Comparison of ENCODE assay signal across 8 cellular contexts in the genomic region with DNA sequence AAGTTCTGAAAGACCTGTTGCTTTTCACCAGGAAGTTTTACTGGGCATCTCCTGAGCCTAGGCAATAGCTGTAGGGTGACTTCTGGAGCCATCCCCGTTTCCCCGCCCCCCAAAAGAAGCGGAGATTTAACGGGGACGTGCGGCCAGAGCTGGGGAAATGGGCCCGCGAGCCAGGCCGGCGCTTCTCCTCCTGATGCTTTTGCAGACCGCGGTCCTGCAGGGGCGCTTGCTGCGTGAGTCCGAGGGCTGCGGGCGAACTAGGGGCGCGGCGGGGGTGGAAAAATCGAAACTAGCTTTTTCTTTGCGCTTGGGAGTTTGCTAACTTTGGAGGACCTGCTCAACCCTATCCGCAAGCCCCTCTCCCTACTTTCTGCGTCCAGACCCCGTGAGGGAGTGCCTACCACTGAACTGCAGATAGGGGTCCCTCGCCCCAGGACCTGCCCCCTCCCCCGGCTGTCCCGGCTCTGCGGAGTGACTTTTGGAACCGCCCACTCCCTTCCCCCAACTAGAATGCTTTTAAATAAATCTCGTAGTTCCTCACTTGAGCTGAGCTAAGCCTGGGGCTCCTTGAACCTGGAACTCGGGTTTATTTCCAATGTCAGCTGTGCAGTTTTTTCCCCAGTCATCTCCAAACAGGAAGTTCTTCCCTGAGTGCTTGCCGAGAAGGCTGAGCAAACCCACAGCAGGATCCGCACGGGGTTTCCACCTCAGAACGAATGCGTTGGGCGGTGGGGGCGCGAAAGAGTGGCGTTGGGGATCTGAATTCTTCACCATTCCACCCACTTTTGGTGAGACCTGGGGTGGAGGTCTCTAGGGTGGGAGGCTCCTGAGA. TPM values are rescaled to one million over a fixed set of nuclear protein-coding genes. Genes with fewer than 3 reads are reported as not detected.
A peak's percentile ranks its signal among the peaks of the same experiment; 100 is the strongest.
DNase-seq lines count a peak whose midpoint lies in the region; ATAC-seq and TF ChIP-seq lines count a peak whose summit lies in the region.

A gene with protein sequence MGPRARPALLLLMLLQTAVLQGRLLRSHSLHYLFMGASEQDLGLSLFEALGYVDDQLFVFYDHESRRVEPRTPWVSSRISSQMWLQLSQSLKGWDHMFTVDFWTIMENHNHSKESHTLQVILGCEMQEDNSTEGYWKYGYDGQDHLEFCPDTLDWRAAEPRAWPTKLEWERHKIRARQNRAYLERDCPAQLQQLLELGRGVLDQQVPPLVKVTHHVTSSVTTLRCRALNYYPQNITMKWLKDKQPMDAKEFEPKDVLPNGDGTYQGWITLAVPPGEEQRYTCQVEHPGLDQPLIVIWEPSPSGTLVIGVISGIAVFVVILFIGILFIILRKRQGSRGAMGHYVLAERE (plus strand): TSS at position 146 of the 832 bp plus-strand sequence. CDS start 12 bp downstream, at position 158.

- no peak for ATAC-seq in GM21576 (IDR thresholded peaks at IDR 0.05; ENCODE audit: unreplicated experiment)
- ATAC-seq in HG02571 (IDR thresholded peaks at IDR 0.05; ENCODE audit: unreplicated experiment), result no peak

- under 1% methylated on average over 41 of the region's 41 CpGs for WGBS in prostate gland

- no peaks in the 10 kb centered on the region for H3K9me3 ChIP-seq in prostate gland

- H3K27ac ChIP-seq in prostate gland, result peak within 1 kb of the TSS; percentile 86 to 90

- TF ChIP-seq POLR2A in prostate gland (IDR thresholded peaks at IDR 0.05), result no peak

- DNase-seq in NCI-H2227 (lab: John Stamatoyannopoulos, UW; ENCODE audit: unreplicated experiment) (peak; percentile 49), NCI-H2227 treated with DMSO at 0.1 percent for 48 hours (lab: John Stamatoyannopoulos, UW) (no peak), RKO (ENCODE audit: low spot score) (peak; percentile 75), astrocyte of the cerebellum (ENCODE audit: low read depth) (no peak), hepatic stellate cell (ENCODE audit: low spot score) (peak; percentile 50), prostate gland (ENCODE audit: low spot score) (peak; percentile 47)

- H3K27me3 ChIP-seq in prostate gland (replicated peaks; ENCODE audit: insufficient read depth), result no peaks in the 10 kb centered on the region

- in situ Hi-C loops in astrocyte of the cerebellum (cut with HindIII; ENCODE audit: low sequenced_read_pairs), result no loop called here

- H3K36me3 ChIP-seq in prostate gland, result no peaks in the 10 kb centered on the region

- H3K4me1 ChIP-seq in prostate gland (replicated peaks), result no peaks in the 10 kb centered on the region

- H3K4me3 ChIP-seq in astrocyte of the cerebellum (ENCODE audit: low read depth, low read length) (peak within 1 kb of the TSS; percentile 62), prostate gland (peak within 1 kb of the TSS; percentile 53 to 64)

- intact Hi-C loops in prostate gland (cut with DNase I), result no loop called here

- TF ChIP-seq CTCF in astrocyte of the cerebellum (IDR thresholded peaks at IDR 0.05; ENCODE audit: low read depth, low read length, missing control alignments) (no peak), prostate gland (IDR thresholded peaks at IDR 0.05) (no peak)

RNA-seq across cellular contexts. Expression of the gene that starts here (rescaled TPM):
- 10 to 100 TPM in 1 of 2 donors, 1 to 10 TPM in 1; 8.9 to 16.6 TPM for total RNA-seq in prostate gland

Comparison
In these comparisons a context has a peak if more than half of its experiments do, and no peak if none do; other contexts are left out.
1. DNase-seq: peak in NCI-H2227 (single experiment), RKO (single experiment), hepatic stellate cell (single experiment) and prostate gland (single experiment); none in NCI-H2227 treated with DMSO at 0.1 percent for 48 hours (single experiment) and astrocyte of the cerebellum (single experiment).